Comparison of ENCODE assay signal across 7 cellular contexts in genomic region chr18:11733031-11733430, GRCh38. TPM values are rescaled to one million over a fixed set of nuclear protein-coding genes. Genes with fewer than 3 reads are reported as not detected.
DNase-seq lines count a peak whose midpoint lies in the region; ATAC-seq and TF ChIP-seq lines count a peak whose summit lies in the region.

No MANE protein-coding gene starts in this region.

- H3K9me3 ChIP-seq in Panc1 (ENCODE audit: control insufficient read depth, insufficient read depth, low read depth, low read length): no peaks in the 10 kb centered on the region

- TF ChIP-seq CTCF in GM12865 (IDR thresholded peaks at IDR 0.05; ENCODE audit: insufficient read depth, low read depth, low read length, missing control alignments): peak; percentile 85
- peak; percentile 95 for TF ChIP-seq CTCF in Panc1 (IDR thresholded peaks at IDR 0.05)
- peak; percentile 96 for TF ChIP-seq CTCF in fibroblast of villous mesenchyme (IDR thresholded peaks at IDR 0.05; ENCODE audit: insufficient read depth, low read depth, low read length)
- TF ChIP-seq CTCF in omental fat pad (IDR thresholded peaks at IDR 0.05): peak in 2 of 3 donors; percentile 48 to 78

- DNase-seq in GM12865 (ENCODE audit: low read depth) (peak; percentile 67), HK-2 (ENCODE audit: unreplicated experiment) (peak; percentile 72), Panc1 (ENCODE audit: low read depth, low spot score) (peak; percentile 17), fibroblast of villous mesenchyme (ENCODE audit: low read depth) (peak; percentile 66), omental fat pad (ENCODE audit: low spot score) (peak; percentile 69), substantia nigra (lab: John Stamatoyannopoulos, UW) (peak in 46 of 49 donors; percentile 3 to 80 (median 46))

- no TSS peak for BruUV-seq in Panc1 (replicated peaks; lab: Mats Ljungman, UMichigan)

- no peaks in the 10 kb centered on the region for H3K4me1 Mint-ChIP-seq in activated T-helper 17 cell treated with anti-CD3 and anti-CD28 coated beads, Interleukin-2, amount 50 U/mL, for 72 hours

- intact Hi-C loops in Panc1 (cut with micrococcal nuclease; ENCODE audit: unreplicated experiment): loop anchor here (1.0 to 5.0 kb wide), 2 partner anchors 139 to 309 kb away; no protein-coding TSS in a partner anchor

- peaks cover 16% of the 10 kb centered on the region for H3K27me3 ChIP-seq in Panc1 (ENCODE audit: control insufficient read depth, insufficient read depth, low read length)

- ATAC-seq in Panc1 (peak; percentile 93), omental fat pad (ENCODE audit: low FRiP score) (peak; percentile 88)
- peak; percentile 77 for ATAC-seq in activated T-helper 17 cell treated with anti-CD3 and anti-CD28 coated beads, Interleukin-2, amount 50 U/mL, for 72 hours (replicated peaks)

- in situ Hi-C loops in Panc1 (cut with HindIII; ENCODE audit: low pct_unique_long_range_greater_than_20kb, low sequenced_read_pairs): no loop called here

- H3K4me3 ChIP-seq in GM12865 (ENCODE audit: low read depth, low read length) (no peak overlapping the region), Panc1 (ENCODE audit: low read depth in 2 of 2, low read length in 2 of 2) (peak overlapping the region; percentile 11 to 42; a peak in 3 of 4 replicates), fibroblast of villous mesenchyme (ENCODE audit: low read depth, low read length) (peak overlapping the region; percentile 35)

- no peaks in the 10 kb centered on the region for H3K36me3 Mint-ChIP-seq in activated T-helper 17 cell treated with anti-CD3 and anti-CD28 coated beads, Interleukin-2, amount 50 U/mL, for 72 hours (ENCODE audit: low read depth)

- H3K9me3 Mint-ChIP-seq in activated T-helper 17 cell treated with anti-CD3 and anti-CD28 coated beads, Interleukin-2, amount 50 U/mL, for 72 hours: no peaks in the 10 kb centered on the region

- no peaks in the 10 kb centered on the region for H3K36me3 ChIP-seq in Panc1 (ENCODE audit: control insufficient read depth, insufficient read depth, low read length)

- CTCF ChIA-PET in Panc1 (lab: Charles Lee): interaction anchor here (0.6 to 1.2 kb wide), 2 partner anchors 91 to 262 kb away, joined by 3 to 4 read pairs; no protein-coding TSS in a partner anchor

- H3K27ac Mint-ChIP-seq in activated T-helper 17 cell treated with anti-CD3 and anti-CD28 coated beads, Interleukin-2, amount 50 U/mL, for 72 hours: no peak overlapping the region

- POLR2A ChIA-PET in Panc1 (lab: Charles Lee): no interaction called here

- H3K27me3 Mint-ChIP-seq in activated T-helper 17 cell treated with anti-CD3 and anti-CD28 coated beads, Interleukin-2, amount 50 U/mL, for 72 hours: peaks cover 33% of the 10 kb centered on the region

- no peaks in the 10 kb centered on the region; the same call in 1 of the 2 replicates for H3K4me1 ChIP-seq in Panc1 (ENCODE audit: control insufficient read depth, insufficient read depth, low read length)

- H3K4me3 Mint-ChIP-seq in activated T-helper 17 cell treated with anti-CD3 and anti-CD28 coated beads, Interleukin-2, amount 50 U/mL, for 72 hours: no peak overlapping the region

- H3K27ac ChIP-seq in Panc1 (ENCODE audit: low read length): no peak overlapping the region
- no peak overlapping the region for H3K27ac ChIP-seq in substantia nigra (ENCODE audit: low read depth, low read length, poor library complexity, severe bottlenecking)

RNA-seq across cellular contexts. Expression of gene GNAL, which starts 44.0 kb away (rescaled TPM):
- total RNA-seq in Panc1 (2021; ENCODE audit: unreplicated experiment) (0.44 TPM), fibroblast of villous mesenchyme (under 0.01 and 0.32 TPM in 2 replicates), omental fat pad (10 to 100 TPM in 1 of 4 donors, 1 to 10 TPM in 3; 1.9 to 12.8 (median 7.0) TPM)
- polyA plus RNA-seq in Panc1 (2012; ENCODE audit: insufficient read length): 0.51 TPM
- under 1 TPM; 0.30 to 0.32 TPM for total RNA-seq in activated T-helper 17 cell treated with anti-CD3 and anti-CD28 coated beads, Interleukin-2, amount 50 U/mL, for 72 hours

Comparison
In these comparisons a context has a peak if more than half of its experiments do, and no peak if none do; other contexts are left out.
1. DNase-seq: peak in every context shown above with its lines; median percentile 72 in HK-2; 69 in omental fat pad; 67 in GM12865; 66 in fibroblast of villous mesenchyme; 46 in substantia nigra; 17 in Panc1.